ENCODE assay signal across 8 cellular contexts in genomic region chr3:180802837-180803236, GRCh38.
DNase-seq lines count a peak whose midpoint lies in the region; ATAC-seq and TF ChIP-seq lines count a peak whose summit lies in the region.

No MANE protein-coding gene starts in this region.

- peak; percentile 62 for TF ChIP-seq CTCF in GM10266 (IDR thresholded peaks at IDR 0.05; ENCODE audit: control insufficient read depth, insufficient read depth, low read depth, missing control alignments)

- DNase-seq in GM10266 (ENCODE audit: extremely low spot score) (no peak), NAMALWA (ENCODE audit: low spot score) (peak; percentile 50), amniotic epithelial cell (ENCODE audit: low read depth) (peak; percentile 11), middle frontal gyrus (ENCODE audit: extremely low spot score, low spot score) (peak; percentile 18)
- DNase-seq in stimulated activated CD4-positive, alpha-beta T cell treated with anti-CD3 and anti-CD28 coated beads, Interleukin-12 subunit alpha, Interleukin-12 subunit beta, amount 100 ng/mL, for 4 hours, result no peak
- DNase-seq in activated CD4-positive, alpha-beta T cell treated with anti-CD3 and anti-CD28 coated beads for 48 hours, result no peak

- ATAC-seq in HG03432 (IDR thresholded peaks at IDR 0.05; ENCODE audit: unreplicated experiment) (no peak), GM21367 (IDR thresholded peaks at IDR 0.05; ENCODE audit: unreplicated experiment) (no peak)

Comparison
In these comparisons a context has a peak if more than half of its experiments do, and no peak if none do; other contexts are left out.
1. DNase-seq: peak in NAMALWA (single experiment), amniotic epithelial cell (single experiment) and middle frontal gyrus (single experiment); none in GM10266 (single experiment), stimulated activated CD4-positive, alpha-beta T cell treated with anti-CD3 and anti-CD28 coated beads, Interleukin-12 subunit alpha, Interleukin-12 subunit beta, amount 100 ng/mL, for 4 hours (single experiment) and activated CD4-positive, alpha-beta T cell treated with anti-CD3 and anti-CD28 coated beads for 48 hours (single experiment).